9 cellular contexts compared by ENCODE assay signal in the genomic region with DNA sequence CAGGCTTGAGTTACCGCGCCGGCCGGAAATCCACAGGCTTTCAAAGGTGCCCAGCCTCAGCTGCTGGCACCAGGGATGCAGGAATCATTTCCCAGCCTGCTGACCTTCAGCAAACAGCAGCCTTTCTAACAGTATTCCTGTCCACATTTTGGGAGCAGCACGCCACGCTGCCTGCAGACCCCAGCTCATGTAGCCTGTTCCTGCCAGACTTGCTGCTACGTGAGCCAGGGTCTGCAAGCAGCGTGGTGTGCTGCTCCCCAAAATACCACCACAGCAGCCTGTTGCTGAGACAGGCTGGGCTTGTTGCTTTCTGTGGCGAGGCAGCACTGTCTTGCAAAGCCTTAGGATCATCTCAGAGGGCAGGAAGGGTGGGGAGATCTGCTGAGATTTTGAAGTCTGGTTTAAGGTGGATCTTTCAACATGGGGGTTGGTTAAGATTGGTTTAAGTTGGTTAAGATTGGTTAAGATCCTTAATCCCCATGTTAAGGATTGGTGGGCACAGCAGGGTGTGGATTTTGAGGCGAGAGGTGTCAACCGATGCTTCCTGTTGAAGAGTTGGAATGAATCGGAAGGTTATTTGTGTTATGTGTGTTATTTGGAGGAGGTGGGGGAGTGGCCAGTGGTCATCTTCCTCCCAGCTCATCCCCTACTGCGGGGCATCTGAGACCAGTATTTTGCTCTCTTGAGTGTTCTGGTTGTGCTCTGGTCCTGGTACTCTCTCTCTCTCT. TPM values are rescaled to one million over a fixed set of nuclear protein-coding genes. Genes with fewer than 3 reads are reported as not detected.
DNase-seq lines count a peak whose midpoint lies in the region; ATAC-seq and TF ChIP-seq lines count a peak whose summit lies in the region.
"Had no signal": no experiment of that assay in that cellular context is flagged by ENCODE, and none has a peak within 500 bp of the region (broad histone marks: within the 10 kb centered on the region; RNA-seq: fewer than 3 reads in every experiment).

No MANE protein-coding gene starts in this region.

- DNase-seq in HAP-1 (ENCODE audit: low spot score in 2 of 2) (no peak), ascending aorta (ENCODE audit: low spot score in 2 of 2) (no peak), iPS-NIHi11 (ENCODE audit: low spot score) (peak; percentile 47), spleen (peak; percentile 45), NCI-H226 (no peak)
- DNase-seq: NCI-H510A had no signal

- H3K27ac ChIP-seq in ascending aorta = no peak overlapping the region
- no peak overlapping the region for H3K27ac ChIP-seq in spleen
- H3K27ac ChIP-seq: foreskin keratinocyte had no signal

- in situ Hi-C loops in HAP-1 (cut with MboI; ENCODE audit: low sequenced_read_pairs) = no loop called here

- TF ChIP-seq CTCF in ascending aorta (IDR thresholded peaks at IDR 0.05) (no peak), spleen (IDR thresholded peaks at IDR 0.05 in 8 of 11, conservative IDR thresholded peaks at IDR 0.05 in 3 of 11) (no peak)

- 70 to 79% (median 77%) methylated on average over 9 to 13 of the region's 13 CpGs for WGBS in spleen, 5 donors

- H3K36me3 ChIP-seq in HAP-1 (replicated peaks) (no peaks in the 10 kb centered on the region), ascending aorta (no peaks in the 10 kb centered on the region), spleen (peaks cover 0 to 25% (median 0%) of the 10 kb centered on the region in 6 donors)

- TF ChIP-seq POLR2A in spleen (IDR thresholded peaks at IDR 0.05) = no peak

- no peaks in the 10 kb centered on the region for H3K9me3 ChIP-seq in HAP-1
- H3K9me3 ChIP-seq in ascending aorta = no peaks in the 10 kb centered on the region
- no peaks in the 10 kb centered on the region for H3K9me3 ChIP-seq in spleen

- no peak for ATAC-seq in HG02885 (IDR thresholded peaks at IDR 0.05; ENCODE audit: poor library complexity, unreplicated experiment)
- ATAC-seq in HG02973 (IDR thresholded peaks at IDR 0.05; ENCODE audit: unreplicated experiment) = no peak

- H3K4me3 ChIP-seq in HAP-1 (peak overlapping the region; percentile 11; the same call in 1 of the 2 replicates), ascending aorta (peak overlapping the region; percentile 41 to 50), spleen (peak overlapping the region in 4 of 8 donors; percentile 3 to 48 (median 20))

- intact Hi-C loops in ascending aorta (cut with DNase I) (loop anchor here (1.0 kb wide), 2 partner anchors 121 to 316 kb away; no protein-coding TSS in a partner anchor), spleen (cut with DNase I; ENCODE audit: low total_unique reads) (no loop called here)

- H3K27me3 ChIP-seq in HAP-1 (ENCODE audit: low read depth) (no peaks in the 10 kb centered on the region), ascending aorta (no peaks in the 10 kb centered on the region), spleen (replicated peaks in 1 of 7) (no peaks in the 10 kb centered on the region)
- H3K27me3 ChIP-seq: foreskin keratinocyte had no signal

- H3K4me1 ChIP-seq in HAP-1 (peaks cover 5% of the 10 kb centered on the region), ascending aorta (peaks cover 6 to 21% of the 10 kb centered on the region in 2 donors), spleen (peaks cover 0 to 24% (median 14%) of the 10 kb centered on the region in 6 donors)
- H3K4me1 ChIP-seq: foreskin keratinocyte had no signal

RNA-seq across cellular contexts. Expression of gene FAAH, which starts 12.9 kb away (rescaled TPM):
- total RNA-seq in ascending aorta (6.0 TPM), spleen (10 to 100 TPM in 1 of 7 donors, 1 to 10 TPM in 6; 5.2 to 15.3 (median 7.3) TPM)
- polyA plus RNA-seq in spleen = 10 to 100 TPM in 1 of 3 donors, 1 to 10 TPM in 2; 5.3 to 10.5 (median 9.6) TPM

Comparison
In these comparisons a context has a peak if more than half of its experiments do, and no peak if none do; other contexts are left out.
1. DNase-seq: peak in iPS-NIHi11 (single experiment) and spleen (single experiment); none in HAP-1 (0 of 2), ascending aorta (0 of 2) and NCI-H226 (single experiment).